ENCODE assay signal across 14 cellular contexts in the genomic region with DNA sequence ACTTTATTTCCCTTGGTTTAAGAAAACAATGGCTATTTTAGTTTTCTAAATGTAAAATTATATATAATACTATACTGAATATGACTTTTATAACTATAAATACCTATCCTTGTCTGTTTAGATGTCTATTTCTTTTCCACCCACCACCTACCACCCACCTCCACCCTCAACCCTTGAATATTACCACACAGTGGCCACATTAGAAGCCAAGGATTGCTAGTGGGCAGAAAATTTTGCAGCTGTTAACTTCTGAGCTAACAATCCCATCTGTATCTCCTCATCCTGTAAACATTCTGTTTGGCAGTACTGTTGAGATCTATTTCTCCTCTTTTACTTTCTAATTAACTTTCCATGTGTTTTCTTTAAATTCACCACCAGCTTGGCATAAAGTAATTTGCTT.
DNase-seq lines count a peak whose midpoint lies in the region; ATAC-seq lines count a peak whose summit lies in the region.
"Had no signal": no experiment of that assay in that cellular context is flagged by ENCODE, and none has a peak within 500 bp of the region (broad histone marks: within the 10 kb centered on the region; RNA-seq: fewer than 3 reads in every experiment).

No MANE protein-coding gene starts in this region.

- ATAC-seq in left cardiac atrium (no peak), HG02571 (IDR thresholded peaks at IDR 0.05; ENCODE audit: unreplicated experiment) (no peak)
- ATAC-seq: CD8-positive, alpha-beta T cell; GM23338 had no signal

- intact Hi-C loops in left cardiac atrium (cut with DNase I), result no loop called here

- DNase-seq in NCI-H2171 treated with DMSO at 0.1 percent for 48 hours (lab: John Stamatoyannopoulos, UW) (peak; percentile 21), NCI-H2171 (lab: John Stamatoyannopoulos, UW) (no peak), NCI-H1694 (lab: John Stamatoyannopoulos, UW) (peak; percentile 70), fibroblast of peridontal ligament (ENCODE audit: extremely low read depth) (peak; percentile 33), cerebellum (ENCODE audit: low spot score) (no peak), left cardiac atrium (no peak)
- DNase-seq: 8988T; Calu3; CD8-positive, alpha-beta T cell; GDM1; HCEC 1CT; HFFc6 had no signal

Comparison
In these comparisons a context has a peak if more than half of its experiments do, and no peak if none do; other contexts are left out.
1. DNase-seq: peak in NCI-H2171 treated with DMSO at 0.1 percent for 48 hours (single experiment), NCI-H1694 (single experiment) and fibroblast of peridontal ligament (single experiment); none in NCI-H2171 (single experiment), cerebellum (single experiment) and left cardiac atrium (single experiment).